ENCODE assay signal across 18 cellular contexts in the genomic region with DNA sequence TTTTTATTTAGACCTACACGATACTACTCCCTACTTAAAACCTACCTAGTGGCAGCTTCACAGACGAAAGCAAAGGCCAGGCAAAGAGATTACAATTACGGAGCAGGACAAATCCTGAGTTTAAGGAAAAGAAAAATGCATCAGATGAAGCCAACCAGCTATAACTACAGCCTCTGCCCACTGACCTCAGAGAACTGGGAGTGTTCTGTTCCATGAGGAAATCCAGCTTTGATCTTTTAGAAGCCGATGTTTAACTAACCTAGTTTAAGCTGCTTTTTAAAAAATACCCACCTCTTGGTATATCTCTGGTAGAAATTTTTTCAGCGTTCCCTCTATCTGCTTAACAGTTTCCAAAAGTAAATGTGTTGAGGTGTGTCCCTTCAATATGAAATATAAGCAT.
"Had no signal": no experiment of that assay in that cellular context is flagged by ENCODE, and none has a peak within 500 bp of the region (broad histone marks: within the 10 kb centered on the region; RNA-seq: fewer than 3 reads in every experiment).

No MANE protein-coding gene starts in this region.

- H3K27me3 Mint-ChIP-seq: activated naive CD8-positive, alpha-beta T cell treated with anti-CD3 and anti-CD28 coated beads for 36 hours; central memory CD8-positive, alpha-beta T cell had no signal

- H3K27ac ChIP-seq: left ventricle myocardium inferior, spleen, tibial artery, WERI-Rb-1 had no signal

- H3K4me3 Mint-ChIP-seq: activated naive CD8-positive, alpha-beta T cell treated with anti-CD3 and anti-CD28 coated beads for 36 hours; central memory CD8-positive, alpha-beta T cell; nephron progenitor cell; T-cell had no signal

- H3K36me3 ChIP-seq: left ventricle myocardium inferior, spleen, tibial artery, WERI-Rb-1 had no signal

- DNase-seq: activated CD4-positive, alpha-beta T cell treated with anti-CD3 and anti-CD28 coated beads, Interleukin-2, amount 50 U/mL, for 4 hours; activated CD8-positive, alpha-beta memory T cell treated with anti-CD3 and anti-CD28 coated beads, Interleukin-2, amount 50 U/mL, for 4 hours; activated naive CD4-positive, alpha-beta T cell treated with Interleukin-2 at 50 U/mL for 16 hours; activated naive CD8-positive, alpha-beta T cell treated with anti-CD3 and anti-CD28 coated beads for 36 hours; activated T-cell treated with anti-CD3 and anti-CD28 coated beads, Interleukin-2, amount 50 U/mL, for 48 hours; effector memory CD4-positive, alpha-beta T cell; glutamatergic neuron; hippocampal formation; kidney glomerular epithelial cell; left ventricle myocardium inferior; nephron progenitor cell; spleen; stimulated activated CD4-positive, alpha-beta T cell treated with anti-CD3 and anti-CD28 coated beads, Interleukin-4, amount 100 ng/mL, for 1 hour; stimulated activated naive CD4-positive, alpha-beta T cell treated with Interleukin-2 at 50 U/mL for 16 hours; T-cell; tibial artery; WERI-Rb-1 had no signal

- H3K27ac Mint-ChIP-seq: activated naive CD8-positive, alpha-beta T cell treated with anti-CD3 and anti-CD28 coated beads for 36 hours; nephron progenitor cell; T-cell had no signal

- H3K9me3 ChIP-seq: left ventricle myocardium inferior, spleen, tibial artery had no signal

- H3K4me3 ChIP-seq: left ventricle myocardium inferior, spleen, tibial artery had no signal

- H3K9me3 Mint-ChIP-seq: activated naive CD8-positive, alpha-beta T cell treated with anti-CD3 and anti-CD28 coated beads for 36 hours; central memory CD8-positive, alpha-beta T cell had no signal

- ATAC-seq: T-cell had no signal

- H3K36me3 Mint-ChIP-seq: T-cell had no signal

- H3K27me3 ChIP-seq: spleen, tibial artery had no signal
